Comparison of ENCODE assay signal across 20 cellular contexts in genomic region chr16:28098959-28099945, GRCh38. TPM values are rescaled to one million over a fixed set of nuclear protein-coding genes. Genes with fewer than 3 reads are reported as not detected.
DNase-seq lines count a peak whose midpoint lies in the region; ATAC-seq and TF ChIP-seq lines count a peak whose summit lies in the region.
"Had no signal": no experiment of that assay in that cellular context is flagged by ENCODE, and none has a peak within 500 bp of the region (broad histone marks: within the 10 kb centered on the region; RNA-seq: fewer than 3 reads in every experiment).

No MANE protein-coding gene starts in this region.

- WGBS in esophagus muscularis mucosa, result 96% methylated on average over 16 of the region's 20 CpGs

- H3K4me3 ChIP-seq in esophagus muscularis mucosa, result no peak overlapping the region
- H3K4me3 ChIP-seq: BLaER1 had no signal

- peaks cover 4% of the 10 kb centered on the region for H3K36me3 Mint-ChIP-seq in activated naive CD8-positive, alpha-beta T cell
- peaks cover 33% of the 10 kb centered on the region for H3K36me3 Mint-ChIP-seq in activated naive CD8-positive, alpha-beta T cell treated with anti-CD3 and anti-CD28 coated beads for 36 hours
- peaks cover 11% of the 10 kb centered on the region for H3K36me3 Mint-ChIP-seq in progenitor cell of endocrine pancreas (ENCODE audit: insufficient read depth)

- intact Hi-C loops in esophagus muscularis mucosa (cut with DNase I), result no loop called here

- TF ChIP-seq CTCF in esophagus muscularis mucosa (IDR thresholded peaks at IDR 0.05) (no peak), progenitor cell of endocrine pancreas (IDR thresholded peaks at IDR 0.05; ENCODE audit: unreplicated experiment) (no peak)

- no peaks in the 10 kb centered on the region for H3K9me3 ChIP-seq in esophagus muscularis mucosa
- H3K9me3 ChIP-seq: BLaER1 had no signal

- ATAC-seq in HG03469 (IDR thresholded peaks at IDR 0.05; ENCODE audit: unreplicated experiment), result no peak
- ATAC-seq: left colon had no signal

- H3K27me3 ChIP-seq in esophagus muscularis mucosa, result no peaks in the 10 kb centered on the region
- H3K27me3 ChIP-seq: BLaER1 had no signal

- peak overlapping the region; percentile 16 for H3K27ac Mint-ChIP-seq in activated naive CD8-positive, alpha-beta T cell
- no peak overlapping the region for H3K27ac Mint-ChIP-seq in activated naive CD8-positive, alpha-beta T cell treated with anti-CD3 and anti-CD28 coated beads for 36 hours
- H3K27ac Mint-ChIP-seq in progenitor cell of endocrine pancreas, result no peak overlapping the region
- H3K27ac Mint-ChIP-seq: activated CD4-positive, alpha-beta T cell treated with anti-CD3 and anti-CD28 coated beads, Interleukin-2, amount 10 ng/mL, durations not matched to agents 24 days and 14 days; activated T-helper 2 cell treated with anti-CD3 and anti-CD28 coated beads, Interferon-gamma antibody, Interleukin-2, Interleukin-4, amounts not matched to agents 10 μg/mL and 5 μg/mL and 100 μg/mL, durations not matched to agents 14 hours and 24 hours and 36 hours; dendritic cell treated with granulocyte-macrophage colony-stimulating factor and Interleukin-4, amounts not matched to agents 40 ng/mL and 50 ng/mL, for 4 days had no signal

- DNase-seq in activated naive CD8-positive, alpha-beta T cell treated with anti-CD3 and anti-CD28 coated beads for 36 hours, result no peak
- DNase-seq in cerebellum (ENCODE audit: low spot score) (peak; percentile 16), middle frontal gyrus (ENCODE audit: extremely low spot score, low spot score) (peak; percentile 2), superior temporal gyrus (ENCODE audit: extremely low spot score) (peak; percentile 21), esophagus muscularis mucosa (ENCODE audit: extremely low spot score) (no peak), progenitor cell of endocrine pancreas (ENCODE audit: low spot score, unreplicated experiment) (no peak)
- DNase-seq: activated CD4-positive, alpha-beta T cell treated with anti-CD3 and anti-CD28 coated beads, Interleukin-2, amount 10 ng/mL, durations not matched to agents 24 days and 14 days; KG1; left colon; NCI-H526 treated with DMSO at 0.1 percent for 48 hours; T-helper 2 cell had no signal

- H3K4me1 Mint-ChIP-seq in activated naive CD8-positive, alpha-beta T cell (ENCODE audit: low read depth), result no peaks in the 10 kb centered on the region
- H3K4me1 Mint-ChIP-seq in activated naive CD8-positive, alpha-beta T cell treated with anti-CD3 and anti-CD28 coated beads for 36 hours, result no peaks in the 10 kb centered on the region
- no peaks in the 10 kb centered on the region for H3K4me1 Mint-ChIP-seq in progenitor cell of endocrine pancreas (ENCODE audit: low read depth)
- H3K4me1 Mint-ChIP-seq: activated CD4-positive, alpha-beta T cell treated with anti-CD3 and anti-CD28 coated beads, Interleukin-2, amount 10 ng/mL, durations not matched to agents 24 days and 14 days had no signal

- no peak for TF ChIP-seq POLR2A in esophagus muscularis mucosa (IDR thresholded peaks at IDR 0.05; ENCODE audit: low read depth)

- no peak for TF ChIP-seq EP300 in esophagus muscularis mucosa (IDR thresholded peaks at IDR 0.05)

- H3K36me3 ChIP-seq in esophagus muscularis mucosa, result peaks cover 63 to 85% (median 74%) of the 10 kb centered on the region in 4 donors

- H3K27ac ChIP-seq in esophagus muscularis mucosa (replicated peaks in 1 of 4), result no peak overlapping the region
- H3K27ac ChIP-seq: BLaER1 had no signal

- no peak overlapping the region for H3K4me3 Mint-ChIP-seq in activated naive CD8-positive, alpha-beta T cell
- no peak overlapping the region for H3K4me3 Mint-ChIP-seq in activated naive CD8-positive, alpha-beta T cell treated with anti-CD3 and anti-CD28 coated beads for 36 hours
- no peak overlapping the region for H3K4me3 Mint-ChIP-seq in progenitor cell of endocrine pancreas (ENCODE audit: low read depth)
- H3K4me3 Mint-ChIP-seq: activated CD4-positive, alpha-beta T cell treated with anti-CD3 and anti-CD28 coated beads, Interleukin-2, amount 10 ng/mL, durations not matched to agents 24 days and 14 days; dendritic cell treated with granulocyte-macrophage colony-stimulating factor and Interleukin-4, amounts not matched to agents 40 ng/mL and 50 ng/mL, for 4 days had no signal

- H3K9me3 Mint-ChIP-seq in activated naive CD8-positive, alpha-beta T cell (ENCODE audit: low read depth), result no peaks in the 10 kb centered on the region
- no peaks in the 10 kb centered on the region for H3K9me3 Mint-ChIP-seq in activated naive CD8-positive, alpha-beta T cell treated with anti-CD3 and anti-CD28 coated beads for 36 hours
- H3K9me3 Mint-ChIP-seq in progenitor cell of endocrine pancreas (ENCODE audit: low read depth), result no peaks in the 10 kb centered on the region
- H3K9me3 Mint-ChIP-seq: activated CD4-positive, alpha-beta T cell treated with anti-CD3 and anti-CD28 coated beads, Interleukin-2, amount 10 ng/mL, durations not matched to agents 24 days and 14 days; activated T-helper 2 cell treated with anti-CD3 and anti-CD28 coated beads, Interferon-gamma antibody, Interleukin-2, Interleukin-4, amounts not matched to agents 10 μg/mL and 5 μg/mL and 100 μg/mL, durations not matched to agents 14 hours and 24 hours and 36 hours; dendritic cell treated with granulocyte-macrophage colony-stimulating factor and Interleukin-4, amounts not matched to agents 40 ng/mL and 50 ng/mL, for 4 days had no signal

- H3K4me1 ChIP-seq in esophagus muscularis mucosa, result no peaks in the 10 kb centered on the region
- H3K4me1 ChIP-seq: BLaER1 had no signal

- H3K27me3 Mint-ChIP-seq in activated naive CD8-positive, alpha-beta T cell, result no peaks in the 10 kb centered on the region
- no peaks in the 10 kb centered on the region for H3K27me3 Mint-ChIP-seq in activated naive CD8-positive, alpha-beta T cell treated with anti-CD3 and anti-CD28 coated beads for 36 hours
- H3K27me3 Mint-ChIP-seq in progenitor cell of endocrine pancreas, result no peaks in the 10 kb centered on the region
- H3K27me3 Mint-ChIP-seq: activated CD4-positive, alpha-beta T cell treated with anti-CD3 and anti-CD28 coated beads, Interleukin-2, amount 10 ng/mL, durations not matched to agents 24 days and 14 days; dendritic cell treated with granulocyte-macrophage colony-stimulating factor and Interleukin-4, amounts not matched to agents 40 ng/mL and 50 ng/mL, for 4 days had no signal

RNA-seq across cellular contexts. Expression of gene GSG1L, which starts 35.7 kb away (rescaled TPM):
- not detected for total RNA-seq in activated naive CD8-positive, alpha-beta T cell treated with anti-CD3 and anti-CD28 coated beads for 36 hours
- total RNA-seq in cerebellum (6.7 TPM), esophagus muscularis mucosa (under 1 TPM in 2 of 4 donors, not detected in 2; 0.19 to 0.83 TPM), progenitor cell of endocrine pancreas (0.17 and 0.27 TPM in 2 replicates)
- total RNA-seq: A673; activated CD4-positive, alpha-beta T cell treated with anti-CD3 and anti-CD28 coated beads, Interleukin-2, amount 10 ng/mL, durations not matched to agents 24 days and 14 days; activated T-helper 2 cell treated with anti-CD3 and anti-CD28 coated beads, Interferon-gamma antibody, Interleukin-2, Interleukin-4, amounts not matched to agents 10 μg/mL and 5 μg/mL and 100 μg/mL, durations not matched to agents 14 hours and 24 hours and 36 hours; bronchial epithelial cell; RPMI7951; subcutaneous adipose tissue had no signal

Comparison
In these comparisons a context has a peak if more than half of its experiments do, and no peak if none do; other contexts are left out.
1. DNase-seq: peak in cerebellum (single experiment), middle frontal gyrus (single experiment) and superior temporal gyrus (single experiment); none in activated naive CD8-positive, alpha-beta T cell treated with anti-CD3 and anti-CD28 coated beads for 36 hours (single experiment), esophagus muscularis mucosa (single experiment) and progenitor cell of endocrine pancreas (single experiment).